Comparison of ENCODE assay signal across 1 cellular context in the genomic region with DNA sequence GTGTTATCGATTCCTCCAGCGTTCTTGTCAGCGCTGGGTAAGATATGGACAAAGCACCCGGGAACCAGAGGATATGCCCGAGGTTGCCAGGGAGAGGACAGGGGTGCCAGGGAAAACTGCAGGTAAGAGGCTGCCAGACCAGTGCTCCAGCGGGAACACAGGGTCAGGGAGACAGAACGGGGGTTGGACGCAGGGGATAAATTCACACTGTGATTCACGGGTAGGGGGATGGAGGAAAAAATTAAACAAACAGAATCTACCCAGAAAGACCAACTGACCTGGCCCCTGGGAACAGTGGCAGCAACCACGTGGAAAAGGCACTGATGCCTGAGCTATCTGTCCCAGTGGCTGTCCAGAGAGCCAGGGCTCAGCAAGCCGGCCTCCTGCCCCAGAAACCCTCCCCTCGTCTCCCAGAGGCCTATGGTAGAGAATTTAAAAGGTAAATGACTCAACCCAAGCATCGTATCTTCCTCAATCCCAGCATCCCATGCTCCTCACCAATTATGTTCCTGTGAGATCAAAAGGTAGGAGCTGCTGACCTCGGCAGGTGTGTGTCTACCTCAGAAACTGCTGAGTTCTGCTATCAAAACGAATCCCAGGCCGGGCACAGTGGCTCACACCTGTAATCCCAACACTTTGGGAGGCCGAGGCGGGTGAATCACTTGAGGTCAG.
TF ChIP-seq lines count a peak whose summit lies in the region.

No MANE protein-coding gene starts in this region.

TF ChIP-seq in HepG2, 621 proteins besides CTCF, POLR2A, EP300 and RAD21 (continued from another document):
- TF ChIP-seq, protein P1, sequence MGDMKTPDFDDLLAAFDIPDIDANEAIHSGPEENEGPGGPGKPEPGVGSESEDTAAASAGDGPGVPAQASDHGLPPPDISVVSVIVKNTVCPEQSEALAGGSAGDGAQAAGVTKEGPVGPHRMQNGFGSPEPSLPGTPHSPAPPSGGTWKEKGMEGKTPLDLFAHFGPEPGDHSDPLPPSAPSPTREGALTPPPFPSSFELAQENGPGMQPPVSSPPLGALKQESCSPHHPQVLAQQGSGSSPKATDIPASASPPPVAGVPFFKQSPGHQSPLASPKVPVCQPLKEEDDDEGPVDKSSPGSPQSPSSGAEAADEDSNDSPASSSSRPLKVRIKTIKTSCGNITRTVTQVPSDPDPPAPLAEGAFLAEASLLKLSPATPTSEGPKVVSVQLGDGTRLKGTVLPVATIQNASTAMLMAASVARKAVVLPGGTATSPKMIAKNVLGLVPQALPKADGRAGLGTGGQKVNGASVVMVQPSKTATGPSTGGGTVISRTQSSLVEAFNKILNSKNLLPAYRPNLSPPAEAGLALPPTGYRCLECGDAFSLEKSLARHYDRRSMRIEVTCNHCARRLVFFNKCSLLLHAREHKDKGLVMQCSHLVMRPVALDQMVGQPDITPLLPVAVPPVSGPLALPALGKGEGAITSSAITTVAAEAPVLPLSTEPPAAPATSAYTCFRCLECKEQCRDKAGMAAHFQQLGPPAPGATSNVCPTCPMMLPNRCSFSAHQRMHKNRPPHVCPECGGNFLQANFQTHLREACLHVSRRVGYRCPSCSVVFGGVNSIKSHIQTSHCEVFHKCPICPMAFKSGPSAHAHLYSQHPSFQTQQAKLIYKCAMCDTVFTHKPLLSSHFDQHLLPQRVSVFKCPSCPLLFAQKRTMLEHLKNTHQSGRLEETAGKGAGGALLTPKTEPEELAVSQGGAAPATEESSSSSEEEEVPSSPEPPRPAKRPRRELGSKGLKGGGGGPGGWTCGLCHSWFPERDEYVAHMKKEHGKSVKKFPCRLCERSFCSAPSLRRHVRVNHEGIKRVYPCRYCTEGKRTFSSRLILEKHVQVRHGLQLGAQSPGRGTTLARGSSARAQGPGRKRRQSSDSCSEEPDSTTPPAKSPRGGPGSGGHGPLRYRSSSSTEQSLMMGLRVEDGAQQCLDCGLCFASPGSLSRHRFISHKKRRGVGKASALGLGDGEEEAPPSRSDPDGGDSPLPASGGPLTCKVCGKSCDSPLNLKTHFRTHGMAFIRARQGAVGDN (CRISPR knock-in tag; IDR thresholded peaks at IDR 0.05): peak; percentile 31
- 0 out of 2 replicates have a peak, but pooled peaks have one; percentile 28 for TF ChIP-seq NFKB2 (CRISPR knock-in tag; IDR thresholded peaks at IDR 0.05; ENCODE audit: borderline replicate concordance)
- no peak for TF ChIP-seq TOE1 (CRISPR knock-in tag; IDR thresholded peaks at IDR 0.05)
- no peak for TF ChIP-seq ZNF274 (CRISPR knock-in tag; IDR thresholded peaks at IDR 0.05)
- no peak for TF ChIP-seq ZNF563 (CRISPR knock-in tag; IDR thresholded peaks at IDR 0.05)
- no peak for TF ChIP-seq ZNF792 (CRISPR knock-in tag; IDR thresholded peaks at IDR 0.05)
- TF ChIP-seq ZBTB38 (CRISPR knock-in tag; IDR thresholded peaks at IDR 0.05): peak; percentile 62; the same call in 1 of the 2 replicates
- no peak for TF ChIP-seq NFRKB (IDR thresholded peaks at IDR 0.05)
